ENCODE assay signal across 9 cellular contexts in genomic region chr2:47619582-47620320, GRCh38. TPM values are rescaled to one million over a fixed set of nuclear protein-coding genes. Genes with fewer than 3 reads are reported as not detected.
"Had no signal": no experiment of that assay in that cellular context is flagged by ENCODE, and none has a peak within 500 bp of the region (broad histone marks: within the 10 kb centered on the region; RNA-seq: fewer than 3 reads in every experiment).

No MANE protein-coding gene starts in this region.

RNA-seq across cellular contexts. Expression of gene KCNK12, which starts 49.0 kb away (rescaled TPM):
- total RNA-seq: dermis microvascular lymphatic vessel endothelial cell, esophagus mucosa, gastrocnemius medialis, left cardiac atrium, left lobe of liver, liver, mammary epithelial cell, myocyte had no signal
- polyA plus RNA-seq: keratinocyte, liver, mammary epithelial cell had no signal
